In genomic region chr5:79069488-79070001, GRCh38 we compare ENCODE assay signal across 11 cellular contexts. TPM values are rescaled to one million over a fixed set of nuclear protein-coding genes. Genes with fewer than 3 reads are reported as not detected.
DNase-seq lines count a peak whose midpoint lies in the region; ATAC-seq and TF ChIP-seq lines count a peak whose summit lies in the region.
"Had no signal": no experiment of that assay in that cellular context is flagged by ENCODE, and none has a peak within 500 bp of the region (broad histone marks: within the 10 kb centered on the region; RNA-seq: fewer than 3 reads in every experiment).

Gene BHMT2, plus strand, starts transcription at chr5:79069767. Its CDS starts 16 bp downstream, at chr5:79069783.
Gene DMGDH, minus strand, starts transcription at chr5:79069674. Its CDS starts 54 bp downstream, at chr5:79069620.

- H3K27ac Mint-ChIP-seq in HFFc6: no peak within 1 kb of the TSS
- H3K27ac Mint-ChIP-seq: dendritic cell treated with granulocyte-macrophage colony-stimulating factor and Interleukin-4, amounts not matched to agents 40 ng/mL and 50 ng/mL, for 4 days had no signal

- peaks cover 2% of the 10 kb centered on the region; the same call in 1 of the 2 replicates for H3K4me1 Mint-ChIP-seq in HFFc6 (ENCODE audit: low read depth)

- TF ChIP-seq CTCF in HFFc6 (IDR thresholded peaks at IDR 0.05): no peak
- TF ChIP-seq CTCF in cardiac fibroblast (IDR thresholded peaks at IDR 0.05; ENCODE audit: low read depth, low read length): no peak
- no peak for TF ChIP-seq CTCF in stomach (IDR thresholded peaks at IDR 0.05)

- H3K4me1 ChIP-seq in stomach: peaks cover 0 to 23% (median 9%) of the 10 kb centered on the region in 4 donors

- no peaks in the 10 kb centered on the region for H3K36me3 ChIP-seq in stomach

- no peak for ATAC-seq in HG03571 (IDR thresholded peaks at IDR 0.05; ENCODE audit: unreplicated experiment)

- H3K9me3 Mint-ChIP-seq in HFFc6: no peaks in the 10 kb centered on the region
- H3K9me3 Mint-ChIP-seq: dendritic cell treated with granulocyte-macrophage colony-stimulating factor and Interleukin-4, amounts not matched to agents 40 ng/mL and 50 ng/mL, for 4 days had no signal

- peaks cover 0 to 6% (median 3%) of the 10 kb centered on the region in 4 donors for H3K9me3 ChIP-seq in stomach

- intact Hi-C loops in stomach (cut with DNase I; ENCODE audit: low total_unique reads): no loop called here

- TF ChIP-seq POLR2A in stomach (IDR thresholded peaks at IDR 0.05): no peak

- H3K27ac ChIP-seq in stomach: peak within 1 kb of the TSS in 4 of 5 donors; percentile 23 to 84 (median 46)
- H3K27ac ChIP-seq: VCaP had no signal

- H3K27me3 Mint-ChIP-seq in HFFc6 (ENCODE audit: insufficient read depth): peaks cover 9% of the 10 kb centered on the region

- DNase-seq in HFFc6 (no peak), cardiac fibroblast (ENCODE audit: low read depth in 2 of 2) (peak; percentile 10 to 41), kidney tubule cell (ENCODE audit: low spot score) (peak; percentile 76), stomach (no peak), T-helper 1 cell (no peak), NCI-H1694 treated with DMSO at 0.1 percent for 48 hours (lab: John Stamatoyannopoulos, UW) (no peak), SIG-M5 (lab: John Stamatoyannopoulos, UW) (no peak)
- DNase-seq: NCI-H187 treated with DMSO at 0.1 percent for 48 hours had no signal

- H3K4me3 Mint-ChIP-seq in HFFc6: peak within 1 kb of the TSS; percentile 61
- H3K4me3 Mint-ChIP-seq: dendritic cell treated with granulocyte-macrophage colony-stimulating factor and Interleukin-4, amounts not matched to agents 40 ng/mL and 50 ng/mL, for 4 days had no signal

- peaks cover 0 to 13% (median 9%) of the 10 kb centered on the region in 3 donors for H3K27me3 ChIP-seq in stomach

- peaks cover 4% of the 10 kb centered on the region; the same call in 1 of the 2 replicates for H3K36me3 Mint-ChIP-seq in HFFc6 (ENCODE audit: low read depth)

- TF ChIP-seq EP300 in stomach (IDR thresholded peaks at IDR 0.05): no peak

- H3K4me3 ChIP-seq in cardiac fibroblast (replicated peaks in 1 of 2; ENCODE audit: low read depth in 2 of 2, low read length in 2 of 2): peak within 1 kb of the TSS; percentile 28 to 34
- H3K4me3 ChIP-seq in stomach: peak within 1 kb of the TSS; percentile 43 to 56 (median 49)

- 6 to 39% (median 14%) methylated on average over 4 to 55 of the region's 55 CpGs for WGBS in stomach, 5 donors

RNA-seq across cellular contexts. Expression of gene BHMT2, which starts in this region (rescaled TPM):
- 1 to 10 TPM in 3 of 6 experiments, under 1 TPM in 1, not detected in 2; 0.85 to 1.6 (median 1.1) TPM for total RNA-seq in HFFc6 (2021; fragmentation: NEBNext Ultra II Directional; extraction: Animal tissue kit (Norgen Biotek cat#: 25700))
- total RNA-seq in stomach: 1 to 10 TPM in 4 of 5 donors, under 1 TPM in 1; 0.45 to 9.9 (median 2.6) TPM
- polyA plus RNA-seq in stomach: 10 to 100 TPM in 1 of 3 donors, 1 to 10 TPM in 2; 3.9 to 10.6 (median 7.6) TPM

RNA-seq across cellular contexts. Expression of gene DMGDH, which starts in this region (rescaled TPM):
- total RNA-seq in HFFc6 (2021; fragmentation: NEBNext Ultra II Directional; extraction: Animal tissue kit (Norgen Biotek cat#: 25700)): under 1 TPM in 5 of 6 experiments, not detected in 1; 0.18 to 0.58 (median 0.52) TPM
- 1 to 10 TPM in 3 of 5 donors, under 1 TPM in 1, not detected in 1; 0.58 to 5.3 (median 2.6) TPM for total RNA-seq in stomach
- polyA plus RNA-seq in stomach: 1 to 10 TPM in 2 of 3 donors, under 1 TPM in 1; 0.38 to 3.1 (median 1.2) TPM

Comparison
In these comparisons a context has a peak if more than half of its experiments do, and no peak if none do; other contexts are left out.
1. DNase-seq: peak in cardiac fibroblast (2 of 2) and kidney tubule cell (single experiment); none in HFFc6 (single experiment), stomach (single experiment), T-helper 1 cell (0 of 5), NCI-H1694 treated with DMSO at 0.1 percent for 48 hours (single experiment) and SIG-M5 (single experiment).